ENCODE assay signal across 1 cellular context in genomic region chr20:8305449-8305978, GRCh38.
TF ChIP-seq lines count a peak whose summit lies in the region.

No MANE protein-coding gene starts in this region.

TF ChIP-seq in HepG2, 621 proteins besides CTCF, POLR2A, EP300 and RAD21 (continued from another document and continues in another):
- peak; percentile 45; the same call in 1 of the 2 replicates for TF ChIP-seq HMGXB3 (CRISPR knock-in tag; IDR thresholded peaks at IDR 0.05; ENCODE audit: borderline replicate concordance)
- peak; percentile 42; the same call in 1 of the 2 replicates for TF ChIP-seq RXRB (CRISPR knock-in tag; IDR thresholded peaks at IDR 0.05; ENCODE audit: borderline replicate concordance)
- no peak for TF ChIP-seq CBX2 (IDR thresholded peaks at IDR 0.05; ENCODE audit: low read depth, low read length)
- TF ChIP-seq CBX2 (CRISPR knock-in tag; IDR thresholded peaks at IDR 0.05; ENCODE audit: low read depth), result no peak
- TF ChIP-seq KLF13 (CRISPR knock-in tag; IDR thresholded peaks at IDR 0.05), result no peak
- no peak for TF ChIP-seq BRD4 (CRISPR knock-in tag; IDR thresholded peaks at IDR 0.05)
- no peak for TF ChIP-seq PRDM15 (CRISPR knock-in tag; IDR thresholded peaks at IDR 0.05)
- TF ChIP-seq PHF21A (CRISPR knock-in tag; IDR thresholded peaks at IDR 0.05), result 0 out of 2 replicates have a peak, but pooled peaks have one; percentile 23
- 0 out of 2 replicates have a peak, but pooled peaks have one; percentile 35 for TF ChIP-seq KMT2B (CRISPR knock-in tag; IDR thresholded peaks at IDR 0.05)
- TF ChIP-seq NCOA2 (CRISPR knock-in tag; IDR thresholded peaks at IDR 0.05), result 0 out of 2 replicates have a peak, but pooled peaks have one; percentile 13
- TF ChIP-seq MLX (CRISPR knock-in tag; IDR thresholded peaks at IDR 0.05), result no peak
- no peak for TF ChIP-seq ZNF749 (CRISPR knock-in tag; IDR thresholded peaks at IDR 0.05; ENCODE audit: borderline replicate concordance)
- TF ChIP-seq ZNF431 (CRISPR knock-in tag; IDR thresholded peaks at IDR 0.05; ENCODE audit: borderline replicate concordance, low read depth), result no peak
- no peak for TF ChIP-seq ATF6 (CRISPR knock-in tag; conservative IDR thresholded peaks at IDR 0.05)
- no peak for TF ChIP-seq TBL1XR1 (IDR thresholded peaks at IDR 0.05; ENCODE audit: borderline replicate concordance, low read length, partially characterized antibody)
- no peak for TF ChIP-seq LBX2 (CRISPR knock-in tag; IDR thresholded peaks at IDR 0.05; ENCODE audit: borderline replicate concordance)
- TF ChIP-seq TIGD3 (CRISPR knock-in tag; IDR thresholded peaks at IDR 0.05; ENCODE audit: borderline replicate concordance), result no peak
- peak; percentile 96 for TF ChIP-seq SMC3 (IDR thresholded peaks at IDR 0.05; ENCODE audit: low read length)
- TF ChIP-seq MYPOP (CRISPR knock-in tag; IDR thresholded peaks at IDR 0.05), result no peak
- peak; percentile 48; the same call in 1 of the 2 replicates for TF ChIP-seq SNAI1 (CRISPR knock-in tag; IDR thresholded peaks at IDR 0.05; ENCODE audit: borderline replicate concordance)
- TF ChIP-seq MIER2 (CRISPR knock-in tag; IDR thresholded peaks at IDR 0.05), result peak; percentile 30; the same call in 1 of the 2 replicates
- TF ChIP-seq RARA (CRISPR knock-in tag; IDR thresholded peaks at IDR 0.05), result no peak
- TF ChIP-seq LRRFIP1 (CRISPR knock-in tag; conservative IDR thresholded peaks at IDR 0.05), result no peak
- TF ChIP-seq TCF7 (IDR thresholded peaks at IDR 0.05; ENCODE audit: low read depth), result no peak
- no peak for TF ChIP-seq MTF1 (CRISPR knock-in tag; IDR thresholded peaks at IDR 0.05)
- TF ChIP-seq SOX6 (IDR thresholded peaks at IDR 0.05), result no peak
- peak; percentile 62 for TF ChIP-seq SOX6 (CRISPR knock-in tag; IDR thresholded peaks at IDR 0.05)
- TF ChIP-seq ZBTB26 (CRISPR knock-in tag; IDR thresholded peaks at IDR 0.05; ENCODE audit: borderline replicate concordance), result peak; percentile 62; the same call in 1 of the 2 replicates
- TF ChIP-seq TFE3 (CRISPR knock-in tag; IDR thresholded peaks at IDR 0.05), result no peak
- no peak for TF ChIP-seq DR1 (CRISPR knock-in tag; IDR thresholded peaks at IDR 0.05)
- peak; percentile 63; the same call in 1 of the 2 replicates for TF ChIP-seq RELA (CRISPR knock-in tag; IDR thresholded peaks at IDR 0.05)
- TF ChIP-seq CHCHD3 (CRISPR knock-in tag; IDR thresholded peaks at IDR 0.05), result no peak
- no peak for TF ChIP-seq NFYB (CRISPR knock-in tag; IDR thresholded peaks at IDR 0.05)
- peak; percentile 74; the same call in 1 of the 2 replicates for TF ChIP-seq HOMEZ (CRISPR knock-in tag; IDR thresholded peaks at IDR 0.05; ENCODE audit: low read depth)
- TF ChIP-seq ZNF383 (CRISPR knock-in tag; IDR thresholded peaks at IDR 0.05; ENCODE audit: borderline replicate concordance), result no peak
